Comparison of ENCODE assay signal across 8 cellular contexts in the genomic region with DNA sequence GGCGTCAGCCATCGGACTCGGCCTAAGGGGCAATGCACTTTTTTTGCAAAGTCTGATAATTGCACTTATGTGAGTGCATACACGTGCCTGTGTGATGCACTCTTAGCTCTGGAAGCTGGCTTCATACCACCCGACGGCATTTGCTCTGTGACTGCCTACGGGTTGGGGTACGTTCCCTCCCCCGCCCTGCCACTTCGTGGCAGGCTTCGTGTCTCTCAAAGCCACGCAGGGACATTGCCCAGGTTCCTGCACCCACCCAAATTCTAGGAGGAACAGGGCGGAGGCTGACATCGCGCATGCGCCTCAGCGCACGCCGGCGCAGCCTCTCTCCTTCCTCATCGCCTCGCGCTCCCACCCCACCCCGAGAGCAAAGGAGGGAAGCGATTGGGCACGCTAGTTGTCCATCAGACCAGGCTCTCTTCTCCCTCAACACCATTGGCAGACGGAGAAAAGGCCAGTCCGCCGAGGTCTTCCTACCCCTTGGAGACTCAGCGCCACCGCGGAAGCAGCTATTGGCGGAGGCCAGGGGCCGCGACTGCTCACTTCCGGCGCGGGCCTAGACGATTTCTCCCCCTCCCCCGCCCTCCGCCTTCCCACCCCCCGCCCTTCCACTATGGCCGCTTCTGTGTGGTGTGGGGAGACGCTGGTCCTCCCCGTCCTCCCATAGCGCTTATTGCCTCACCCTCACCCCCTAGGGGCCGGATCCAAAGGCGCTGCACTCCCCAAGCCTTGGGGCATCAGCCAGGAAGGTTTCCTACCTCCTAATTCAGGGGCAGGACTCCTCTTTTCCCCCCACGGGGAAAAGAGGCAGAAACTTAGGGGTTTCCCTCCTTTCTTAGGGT. TPM values are rescaled to one million over a fixed set of nuclear protein-coding genes. Genes with fewer than 3 reads are reported as not detected.
DNase-seq lines count a peak whose midpoint lies in the region; ATAC-seq and TF ChIP-seq lines count a peak whose summit lies in the region.

A gene with protein sequence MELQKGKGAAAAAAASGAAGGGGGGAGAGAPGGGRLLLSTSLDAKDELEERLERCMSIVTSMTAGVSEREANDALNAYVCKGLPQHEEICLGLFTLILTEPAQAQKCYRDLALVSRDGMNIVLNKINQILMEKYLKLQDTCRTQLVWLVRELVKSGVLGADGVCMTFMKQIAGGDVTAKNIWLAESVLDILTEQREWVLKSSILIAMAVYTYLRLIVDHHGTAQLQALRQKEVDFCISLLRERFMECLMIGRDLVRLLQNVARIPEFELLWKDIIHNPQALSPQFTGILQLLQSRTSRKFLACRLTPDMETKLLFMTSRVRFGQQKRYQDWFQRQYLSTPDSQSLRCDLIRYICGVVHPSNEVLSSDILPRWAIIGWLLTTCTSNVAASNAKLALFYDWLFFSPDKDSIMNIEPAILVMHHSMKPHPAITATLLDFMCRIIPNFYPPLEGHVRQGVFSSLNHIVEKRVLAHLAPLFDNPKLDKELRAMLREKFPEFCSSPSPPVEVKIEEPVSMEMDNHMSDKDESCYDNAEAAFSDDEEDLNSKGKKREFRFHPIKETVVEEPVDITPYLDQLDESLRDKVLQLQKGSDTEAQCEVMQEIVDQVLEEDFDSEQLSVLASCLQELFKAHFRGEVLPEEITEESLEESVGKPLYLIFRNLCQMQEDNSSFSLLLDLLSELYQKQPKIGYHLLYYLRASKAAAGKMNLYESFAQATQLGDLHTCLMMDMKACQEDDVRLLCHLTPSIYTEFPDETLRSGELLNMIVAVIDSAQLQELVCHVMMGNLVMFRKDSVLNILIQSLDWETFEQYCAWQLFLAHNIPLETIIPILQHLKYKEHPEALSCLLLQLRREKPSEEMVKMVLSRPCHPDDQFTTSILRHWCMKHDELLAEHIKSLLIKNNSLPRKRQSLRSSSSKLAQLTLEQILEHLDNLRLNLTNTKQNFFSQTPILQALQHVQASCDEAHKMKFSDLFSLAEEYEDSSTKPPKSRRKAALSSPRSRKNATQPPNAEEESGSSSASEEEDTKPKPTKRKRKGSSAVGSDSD (plus strand): TSS at position 588 of the 842 bp plus-strand sequence. CDS start 585 bp downstream, outside the sequence.

- H3K4me1 ChIP-seq in KMS-11 (ENCODE audit: low read depth, poor library complexity, severe bottlenecking) (peaks cover 14% of the 10 kb centered on the region), Peyer's patch (peaks cover 0 to 20% (median 0%) of the 10 kb centered on the region in 4 donors), muscle layer of colon (ENCODE audit: insufficient read depth, low read length) (no peaks in the 10 kb centered on the region)

- H3K27me3 ChIP-seq in KMS-11 (ENCODE audit: insufficient read depth, low read depth) (no peaks in the 10 kb centered on the region), Peyer's patch (no peaks in the 10 kb centered on the region), muscle layer of colon (ENCODE audit: control insufficient read depth in 1 of 2, insufficient read depth in 2 of 2, low read length in 2 of 2) (no peaks in the 10 kb centered on the region)

- peak within 1 kb of the TSS; percentile 99 for H3K4me2 ChIP-seq in KMS-11

- 0 out of 2 replicates have a peak, but pooled peaks have one; percentile 42 for TF ChIP-seq CTCF in KMS-11 (conservative IDR thresholded peaks at IDR 0.05; ENCODE audit: low read depth, low read length)
- peak in 1 of 6 experiments; percentile 11 for TF ChIP-seq CTCF in Peyer's patch (IDR thresholded peaks at IDR 0.05)

- H3K4me3 ChIP-seq in KMS-11 (IDR thresholded peaks at IDR 0.05; ENCODE audit: insufficient read depth, low read depth, low read length), result peak within 1 kb of the TSS; percentile 100
- H3K4me3 ChIP-seq in Peyer's patch, result peak within 1 kb of the TSS; percentile 53 to 88 (median 70)
- H3K4me3 ChIP-seq in muscle layer of colon (ENCODE audit: low read depth in 1 of 2, low read length in 2 of 2), result peak within 1 kb of the TSS; percentile 93 to 98

- H3K27ac ChIP-seq in KMS-11, result peak within 1 kb of the TSS; percentile 74
- H3K27ac ChIP-seq in Peyer's patch, result peak within 1 kb of the TSS; percentile 81 to 96 (median 90)
- peak within 1 kb of the TSS; percentile 98 for H3K27ac ChIP-seq in muscle layer of colon (ENCODE audit: low read depth, low read length)

- H3K9me3 ChIP-seq in Peyer's patch (no peaks in the 10 kb centered on the region), muscle layer of colon (ENCODE audit: low read length) (no peaks in the 10 kb centered on the region)

- DNase-seq in DMS79 (lab: John Stamatoyannopoulos, UW) (peak; percentile 99), Peyer's patch (peak; percentile 99 to 100 (median 99))
- peak; percentile 99 for DNase-seq in activated T-cell treated with anti-CD3 and anti-CD28 coated beads, Interleukin-2, amount 50 U/mL, for 48 hours
- DNase-seq in stimulated activated CD8-positive, alpha-beta memory T cell treated with anti-CD3 and anti-CD28 coated beads, Interleukin-7, amount 100 ng/mL, for 24 hours (ENCODE audit: low read depth), result peak; percentile 96

- no peaks in the 10 kb centered on the region for H3K36me3 ChIP-seq in KMS-11 (ENCODE audit: insufficient read depth)
- H3K36me3 ChIP-seq in Peyer's patch, result no peaks in the 10 kb centered on the region
- peaks cover 4% of the 10 kb centered on the region for H3K36me3 ChIP-seq in muscle layer of colon (ENCODE audit: insufficient read depth, low read length)

- peak within 1 kb of the TSS; percentile 88 for H2AFZ ChIP-seq in KMS-11 (ENCODE audit: low read depth)

- peaks cover 10% of the 10 kb centered on the region; the same call in 1 of the 2 replicates for H3K79me2 ChIP-seq in KMS-11 (ENCODE audit: insufficient read depth, low read depth)

- H3K9ac ChIP-seq in KMS-11 (peak within 1 kb of the TSS; percentile 82), muscle layer of colon (ENCODE audit: low read length) (peak within 1 kb of the TSS; percentile 100)

- TF ChIP-seq POLR2A in Peyer's patch (IDR thresholded peaks at IDR 0.05), result peak; percentile 28 to 44

- H4K20me1 ChIP-seq in KMS-11 (ENCODE audit: insufficient read depth), result no peaks in the 10 kb centered on the region

- peak; percentile 96 for ATAC-seq in GM21737 (IDR thresholded peaks at IDR 0.05; ENCODE audit: unreplicated experiment)
- ATAC-seq in esophagus mucosa, result peak; percentile 100

RNA-seq across cellular contexts. Expression of the gene that starts here (rescaled TPM):
- total RNA-seq in Peyer's patch (10 to 100 TPM; 24.3 to 75.1 (median 42.4) TPM), esophagus mucosa (22.5 TPM)

Comparison
In these comparisons a context has a peak if more than half of its experiments do, and no peak if none do; other contexts are left out.
1. Peak in every context shown above with its lines: DNase-seq, ATAC-seq, H3K4me3 ChIP-seq and H3K27ac ChIP-seq.